15 cellular contexts compared by ENCODE assay signal in the genomic region with DNA sequence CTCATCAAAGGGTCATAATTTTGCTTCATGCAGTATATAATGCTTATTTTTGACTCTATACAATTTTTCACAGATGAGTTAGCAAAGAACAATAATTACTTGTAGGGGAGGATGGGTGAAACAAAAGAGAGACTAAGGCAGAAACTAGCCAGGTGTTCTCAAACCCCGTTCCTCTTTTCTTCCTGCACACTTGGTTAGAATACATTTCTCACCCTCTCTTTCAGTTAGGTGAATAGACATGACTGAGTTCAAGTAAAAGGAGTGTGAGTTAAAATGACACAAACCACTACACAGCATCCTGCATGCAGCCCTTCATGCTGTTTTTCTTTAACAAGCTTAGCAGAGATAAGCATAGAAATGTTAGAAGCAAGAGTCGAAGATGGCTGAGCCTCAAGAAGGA.
DNase-seq lines count a peak whose midpoint lies in the region; ATAC-seq and TF ChIP-seq lines count a peak whose summit lies in the region.
"Had no signal": no experiment of that assay in that cellular context is flagged by ENCODE, and none has a peak within 500 bp of the region (broad histone marks: within the 10 kb centered on the region; RNA-seq: fewer than 3 reads in every experiment).

No MANE protein-coding gene starts in this region.

- no peak overlapping the region for H2BK5ac ChIP-seq in mesendoderm (ENCODE audit: low read length)

- no peak overlapping the region for H4K5ac ChIP-seq in mesendoderm (ENCODE audit: low read length)

- H3K9ac ChIP-seq in mesendoderm (ENCODE audit: low read length): no peak overlapping the region

- DNase-seq in NCI-H2107 treated with DMSO at 0.1 percent for 48 hours (lab: John Stamatoyannopoulos, UW; ENCODE audit: unreplicated experiment) (peak; percentile 96), NCI-H2107 (lab: John Stamatoyannopoulos, UW) (no peak), DMS53 treated with DMSO at 0.1 percent for 48 hours (lab: John Stamatoyannopoulos, UW; ENCODE audit: unreplicated experiment) (peak; percentile 4), NCI-H345 (lab: John Stamatoyannopoulos, UW) (peak; percentile 29), mesendoderm (peak; percentile 25), SHP77 treated with DMSO at 0.1 percent for 48 hours (lab: John Stamatoyannopoulos, UW) (no peak), hepatocyte (ENCODE audit: low spot score) (no peak)
- DNase-seq: Caco-2, GF-D8, GOT3, NCI-H1436, NCI-H446 had no signal

- no peak overlapping the region for H4K8ac ChIP-seq in mesendoderm (ENCODE audit: low read depth, low read length)

- no peak overlapping the region for H2BK15ac ChIP-seq in mesendoderm (replicated peaks; ENCODE audit: low read depth)

- H4K20me1 ChIP-seq in hepatocyte (ENCODE audit: insufficient read depth, poor library complexity, severe bottlenecking): no peaks in the 10 kb centered on the region

- H3K4me2 ChIP-seq in mesendoderm (ENCODE audit: low read length) (no peak overlapping the region), hepatocyte (no peak overlapping the region)

- no peaks in the 10 kb centered on the region for H3K4me1 ChIP-seq in mesendoderm (ENCODE audit: control insufficient read depth, low read depth, low read length)
- H3K4me1 ChIP-seq in hepatocyte (ENCODE audit: insufficient read depth): no peaks in the 10 kb centered on the region
- H3K4me1 ChIP-seq: Caco-2 had no signal

- no peak overlapping the region for H3K4ac ChIP-seq in mesendoderm (ENCODE audit: low read depth, low read length)

- no peak overlapping the region for H3K56ac ChIP-seq in mesendoderm (ENCODE audit: low read length)

- H3K27me3 ChIP-seq in mesendoderm (ENCODE audit: insufficient read depth, low read length, poor library complexity) (no peaks in the 10 kb centered on the region), hepatocyte (no peaks in the 10 kb centered on the region)

- H3K23ac ChIP-seq in mesendoderm (ENCODE audit: low read length): no peak overlapping the region

- H3K79me1 ChIP-seq in mesendoderm (ENCODE audit: low read length): no peaks in the 10 kb centered on the region

- H3K36me3 ChIP-seq in mesendoderm (ENCODE audit: control insufficient read depth, insufficient read depth, low read length) (no peaks in the 10 kb centered on the region), hepatocyte (replicated peaks; ENCODE audit: insufficient read depth, low read depth) (no peaks in the 10 kb centered on the region)

- TF ChIP-seq CTCF in hepatocyte (IDR thresholded peaks at IDR 0.05; ENCODE audit: poor library complexity): no peak

- H2AFZ ChIP-seq in hepatocyte: no peak overlapping the region

- no peak for ATAC-seq in GM19035 (IDR thresholded peaks at IDR 0.05; ENCODE audit: unreplicated experiment)
- ATAC-seq: K562, Right ventricle myocardium inferior had no signal

- no peak overlapping the region for H2BK120ac ChIP-seq in mesendoderm (ENCODE audit: low read depth, low read length)

- no peak overlapping the region for H3K4me3 ChIP-seq in mesendoderm (ENCODE audit: low read length)
- H3K4me3 ChIP-seq in hepatocyte: no peak overlapping the region
- H3K4me3 ChIP-seq: K562 had no signal

- no peak overlapping the region for H3K18ac ChIP-seq in mesendoderm (ENCODE audit: low read length)

- no peaks in the 10 kb centered on the region for H3K9me2 ChIP-seq in hepatocyte (replicated peaks; ENCODE audit: insufficient read depth)

- H2AK5ac ChIP-seq in mesendoderm (ENCODE audit: low read length): no peak overlapping the region

- H3K79me2 ChIP-seq in mesendoderm (ENCODE audit: control insufficient read depth, insufficient read depth, low read length): no peaks in the 10 kb centered on the region
- no peaks in the 10 kb centered on the region for H3K79me2 ChIP-seq in hepatocyte

- no peaks in the 10 kb centered on the region for H3K9me3 ChIP-seq in hepatocyte (ENCODE audit: low read depth)
- H3K9me3 ChIP-seq: Caco-2 had no signal

- no peak overlapping the region for H3K27ac ChIP-seq in mesendoderm (ENCODE audit: low read depth, low read length)
- H3K27ac ChIP-seq in hepatocyte: no peak overlapping the region

- WGBS in mesendoderm (ENCODE audit: extremely low coverage, insufficient coverage, low lambda C conversion rate): no CpG with 5 or more reads among the region's 2 CpGs
- 63% methylated on average over 2 of the region's 2 CpGs for WGBS in hepatocyte (ENCODE audit: low lambda C conversion rate, missing lambda C conversion rate)

Comparison
In these comparisons a context has a peak if more than half of its experiments do, and no peak if none do; other contexts are left out.
1. DNase-seq: peak in NCI-H2107 treated with DMSO at 0.1 percent for 48 hours (single experiment), DMS53 treated with DMSO at 0.1 percent for 48 hours (single experiment), NCI-H345 (single experiment) and mesendoderm (single experiment); none in NCI-H2107 (single experiment), SHP77 treated with DMSO at 0.1 percent for 48 hours (single experiment) and hepatocyte (single experiment).